In genomic region chr3:182111967-182112366, GRCh38 we compare ENCODE assay signal across 21 cellular contexts.
"Had no signal": no experiment of that assay in that cellular context is flagged by ENCODE, and none has a peak within 500 bp of the region (broad histone marks: within the 10 kb centered on the region; RNA-seq: fewer than 3 reads in every experiment).

No MANE protein-coding gene starts in this region.

- H3K4me3 ChIP-seq: coronary artery, dorsolateral prefrontal cortex, esophagus muscularis mucosa, gastroesophageal sphincter, heart right ventricle, left lung, lower lobe of right lung had no signal

- H3K4me3 Mint-ChIP-seq: memory B cell; naive thymus-derived CD4-positive, alpha-beta T cell had no signal

- H3K4me1 Mint-ChIP-seq: memory B cell; naive thymus-derived CD4-positive, alpha-beta T cell had no signal

- ATAC-seq: foreskin keratinocyte; gastroesophageal sphincter; heart right ventricle; left cardiac atrium; left lung; left ventricle myocardium superior; lower lobe of right lung; naive thymus-derived CD4-positive, alpha-beta T cell had no signal

- H3K4me1 ChIP-seq: esophagus muscularis mucosa, foreskin keratinocyte, gastroesophageal sphincter, heart right ventricle, left lung, lower lobe of right lung had no signal

- H3K27ac ChIP-seq: coronary artery, dorsolateral prefrontal cortex, epithelial cell of prostate, esophagus muscularis mucosa, foreskin keratinocyte, gastroesophageal sphincter, heart right ventricle, left lung, lower lobe of right lung had no signal

- DNase-seq: dermis blood vessel endothelial cell; dorsolateral prefrontal cortex; effector CD4-positive, alpha-beta T cell; effector memory CD4-positive, alpha-beta T cell; erythroblast; foreskin keratinocyte; head of caudate nucleus; heart right ventricle; hippocampal formation; left cardiac atrium; left lung; left ventricle myocardium superior; lower lobe of right lung; mesendoderm; midbrain; naive thymus-derived CD4-positive, alpha-beta T cell had no signal

- H3K27me3 Mint-ChIP-seq: naive thymus-derived CD4-positive, alpha-beta T cell had no signal

- H3K27ac Mint-ChIP-seq: memory B cell; naive thymus-derived CD4-positive, alpha-beta T cell had no signal

- H3K36me3 ChIP-seq: esophagus muscularis mucosa, gastroesophageal sphincter, heart right ventricle, left lung, lower lobe of right lung had no signal

- H3K27me3 ChIP-seq: esophagus muscularis mucosa, foreskin keratinocyte, gastroesophageal sphincter, heart right ventricle, left lung had no signal

- H3K36me3 Mint-ChIP-seq: memory B cell; naive thymus-derived CD4-positive, alpha-beta T cell had no signal
